In the genomic region with DNA sequence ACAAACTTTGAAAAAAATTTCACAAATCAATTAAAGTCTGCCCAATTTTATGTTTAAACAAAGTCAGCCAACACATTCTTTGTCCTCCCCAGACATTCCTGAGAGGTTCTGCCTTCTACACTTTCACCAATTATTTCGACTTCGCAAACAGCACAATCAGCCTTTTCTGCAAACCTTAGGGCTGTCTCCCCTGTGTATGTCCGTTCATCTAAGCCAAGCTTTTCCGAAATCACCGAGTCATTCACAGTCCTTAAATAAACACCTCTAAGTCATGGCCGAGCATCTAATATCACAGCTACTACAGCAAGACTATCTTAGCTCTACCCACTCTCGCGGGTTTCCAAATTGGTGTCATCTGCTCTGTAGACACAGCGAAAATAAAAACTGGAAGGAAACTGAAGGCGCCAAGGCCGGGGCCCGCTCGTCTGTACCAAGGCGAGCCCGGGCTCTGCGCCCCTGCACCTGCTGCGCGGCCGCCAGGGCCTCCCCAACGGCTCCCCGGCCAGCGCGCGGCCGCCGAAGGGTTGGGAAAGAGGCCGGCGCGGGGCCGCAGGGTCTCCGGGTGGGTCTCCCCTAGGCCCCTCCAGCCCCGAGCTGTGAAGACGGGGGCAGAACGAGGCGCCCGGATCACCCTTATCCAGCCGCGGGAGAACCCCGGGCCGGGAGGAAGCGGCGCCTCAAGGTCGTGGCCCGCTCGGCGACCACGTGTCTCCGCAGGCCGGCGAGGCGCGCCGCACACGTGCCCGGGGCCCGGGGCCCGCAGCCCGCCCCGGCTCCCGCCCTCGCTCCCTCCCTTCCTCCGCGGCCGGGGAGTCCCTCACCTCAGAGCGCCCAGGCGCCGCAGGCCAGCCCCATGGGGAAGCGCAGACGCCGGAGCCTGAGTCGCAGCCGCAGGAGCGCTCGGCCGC, we compare ENCODE assay signal across 1 cellular context.
TF ChIP-seq lines count a peak whose summit lies in the region.

No MANE protein-coding gene starts in this region.

TF ChIP-seq in GM12878, 131 proteins besides CTCF, POLR2A, EP300 and RAD21 (continued from another document and continues in another):
- TF ChIP-seq SMAD5 (IDR thresholded peaks at IDR 0.05; ENCODE audit: low read depth) (no peak), ZBED1 (IDR thresholded peaks at IDR 0.05; ENCODE audit: borderline replicate concordance) (no peak), SRF (IDR thresholded peaks at IDR 0.05; ENCODE audit: low read depth in 2 of 2, low read length in 2 of 2) (no peak), CHD4 (IDR thresholded peaks at IDR 0.05) (no peak), NR2C1 (IDR thresholded peaks at IDR 0.05) (peak; percentile 47; the same call in 1 of the 2 replicates), SMAD1 (IDR thresholded peaks at IDR 0.05; ENCODE audit: low read depth, partially characterized antibody) (peak; percentile 29), DPF2 (IDR thresholded peaks at IDR 0.05) (peak; percentile 95), ZNF24 (IDR thresholded peaks at IDR 0.05) (no peak), SP1 (IDR thresholded peaks at IDR 0.05; ENCODE audit: low read depth, low read length) (no peak), ATF7 (IDR thresholded peaks at IDR 0.05; ENCODE audit: low read depth) (no peak), NRF1 (conservative IDR thresholded peaks at IDR 0.05; ENCODE audit: low read depth, low read length) (no peak), BRCA1 (IDR thresholded peaks at IDR 0.05; ENCODE audit: low read depth, low read length) (no peak), YY1 (IDR thresholded peaks at IDR 0.05; ENCODE audit: low read depth, low read length) (no peak), CREB1 (IDR thresholded peaks at IDR 0.05; ENCODE audit: low read depth) (no peak), NBN (IDR thresholded peaks at IDR 0.05) (0 out of 2 replicates have a peak, but pooled peaks have one; percentile 36)
- TF ChIP-seq, protein P1, sequence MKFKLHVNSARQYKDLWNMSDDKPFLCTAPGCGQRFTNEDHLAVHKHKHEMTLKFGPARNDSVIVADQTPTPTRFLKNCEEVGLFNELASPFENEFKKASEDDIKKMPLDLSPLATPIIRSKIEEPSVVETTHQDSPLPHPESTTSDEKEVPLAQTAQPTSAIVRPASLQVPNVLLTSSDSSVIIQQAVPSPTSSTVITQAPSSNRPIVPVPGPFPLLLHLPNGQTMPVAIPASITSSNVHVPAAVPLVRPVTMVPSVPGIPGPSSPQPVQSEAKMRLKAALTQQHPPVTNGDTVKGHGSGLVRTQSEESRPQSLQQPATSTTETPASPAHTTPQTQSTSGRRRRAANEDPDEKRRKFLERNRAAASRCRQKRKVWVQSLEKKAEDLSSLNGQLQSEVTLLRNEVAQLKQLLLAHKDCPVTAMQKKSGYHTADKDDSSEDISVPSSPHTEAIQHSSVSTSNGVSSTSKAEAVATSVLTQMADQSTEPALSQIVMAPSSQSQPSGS (IDR thresholded peaks at IDR 0.05; ENCODE audit: low read length): no peak
- TF ChIP-seq, protein P2, sequence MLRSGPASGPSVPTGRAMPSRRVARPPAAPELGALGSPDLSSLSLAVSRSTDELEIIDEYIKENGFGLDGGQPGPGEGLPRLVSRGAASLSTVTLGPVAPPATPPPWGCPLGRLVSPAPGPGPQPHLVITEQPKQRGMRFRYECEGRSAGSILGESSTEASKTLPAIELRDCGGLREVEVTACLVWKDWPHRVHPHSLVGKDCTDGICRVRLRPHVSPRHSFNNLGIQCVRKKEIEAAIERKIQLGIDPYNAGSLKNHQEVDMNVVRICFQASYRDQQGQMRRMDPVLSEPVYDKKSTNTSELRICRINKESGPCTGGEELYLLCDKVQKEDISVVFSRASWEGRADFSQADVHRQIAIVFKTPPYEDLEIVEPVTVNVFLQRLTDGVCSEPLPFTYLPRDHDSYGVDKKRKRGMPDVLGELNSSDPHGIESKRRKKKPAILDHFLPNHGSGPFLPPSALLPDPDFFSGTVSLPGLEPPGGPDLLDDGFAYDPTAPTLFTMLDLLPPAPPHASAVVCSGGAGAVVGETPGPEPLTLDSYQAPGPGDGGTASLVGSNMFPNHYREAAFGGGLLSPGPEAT (IDR thresholded peaks at IDR 0.05; ENCODE audit: low read depth): no peak
- TF ChIP-seq, protein P3, sequence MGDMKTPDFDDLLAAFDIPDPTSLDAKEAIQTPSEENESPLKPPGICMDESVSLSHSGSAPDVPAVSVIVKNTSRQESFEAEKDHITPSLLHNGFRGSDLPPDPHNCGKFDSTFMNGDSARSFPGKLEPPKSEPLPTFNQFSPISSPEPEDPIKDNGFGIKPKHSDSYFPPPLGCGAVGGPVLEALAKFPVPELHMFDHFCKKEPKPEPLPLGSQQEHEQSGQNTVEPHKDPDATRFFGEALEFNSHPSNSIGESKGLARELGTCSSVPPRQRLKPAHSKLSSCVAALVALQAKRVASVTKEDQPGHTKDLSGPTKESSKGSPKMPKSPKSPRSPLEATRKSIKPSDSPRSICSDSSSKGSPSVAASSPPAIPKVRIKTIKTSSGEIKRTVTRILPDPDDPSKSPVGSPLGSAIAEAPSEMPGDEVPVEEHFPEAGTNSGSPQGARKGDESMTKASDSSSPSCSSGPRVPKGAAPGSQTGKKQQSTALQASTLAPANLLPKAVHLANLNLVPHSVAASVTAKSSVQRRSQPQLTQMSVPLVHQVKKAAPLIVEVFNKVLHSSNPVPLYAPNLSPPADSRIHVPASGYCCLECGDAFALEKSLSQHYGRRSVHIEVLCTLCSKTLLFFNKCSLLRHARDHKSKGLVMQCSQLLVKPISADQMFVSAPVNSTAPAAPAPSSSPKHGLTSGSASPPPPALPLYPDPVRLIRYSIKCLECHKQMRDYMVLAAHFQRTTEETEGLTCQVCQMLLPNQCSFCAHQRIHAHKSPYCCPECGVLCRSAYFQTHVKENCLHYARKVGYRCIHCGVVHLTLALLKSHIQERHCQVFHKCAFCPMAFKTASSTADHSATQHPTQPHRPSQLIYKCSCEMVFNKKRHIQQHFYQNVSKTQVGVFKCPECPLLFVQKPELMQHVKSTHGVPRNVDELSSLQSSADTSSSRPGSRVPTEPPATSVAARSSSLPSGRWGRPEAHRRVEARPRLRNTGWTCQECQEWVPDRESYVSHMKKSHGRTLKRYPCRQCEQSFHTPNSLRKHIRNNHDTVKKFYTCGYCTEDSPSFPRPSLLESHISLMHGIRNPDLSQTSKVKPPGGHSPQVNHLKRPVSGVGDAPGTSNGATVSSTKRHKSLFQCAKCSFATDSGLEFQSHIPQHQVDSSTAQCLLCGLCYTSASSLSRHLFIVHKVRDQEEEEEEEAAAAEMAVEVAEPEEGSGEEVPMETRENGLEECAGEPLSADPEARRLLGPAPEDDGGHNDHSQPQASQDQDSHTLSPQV (IDR thresholded peaks at IDR 0.05): no peak
- TF ChIP-seq, protein P4, sequence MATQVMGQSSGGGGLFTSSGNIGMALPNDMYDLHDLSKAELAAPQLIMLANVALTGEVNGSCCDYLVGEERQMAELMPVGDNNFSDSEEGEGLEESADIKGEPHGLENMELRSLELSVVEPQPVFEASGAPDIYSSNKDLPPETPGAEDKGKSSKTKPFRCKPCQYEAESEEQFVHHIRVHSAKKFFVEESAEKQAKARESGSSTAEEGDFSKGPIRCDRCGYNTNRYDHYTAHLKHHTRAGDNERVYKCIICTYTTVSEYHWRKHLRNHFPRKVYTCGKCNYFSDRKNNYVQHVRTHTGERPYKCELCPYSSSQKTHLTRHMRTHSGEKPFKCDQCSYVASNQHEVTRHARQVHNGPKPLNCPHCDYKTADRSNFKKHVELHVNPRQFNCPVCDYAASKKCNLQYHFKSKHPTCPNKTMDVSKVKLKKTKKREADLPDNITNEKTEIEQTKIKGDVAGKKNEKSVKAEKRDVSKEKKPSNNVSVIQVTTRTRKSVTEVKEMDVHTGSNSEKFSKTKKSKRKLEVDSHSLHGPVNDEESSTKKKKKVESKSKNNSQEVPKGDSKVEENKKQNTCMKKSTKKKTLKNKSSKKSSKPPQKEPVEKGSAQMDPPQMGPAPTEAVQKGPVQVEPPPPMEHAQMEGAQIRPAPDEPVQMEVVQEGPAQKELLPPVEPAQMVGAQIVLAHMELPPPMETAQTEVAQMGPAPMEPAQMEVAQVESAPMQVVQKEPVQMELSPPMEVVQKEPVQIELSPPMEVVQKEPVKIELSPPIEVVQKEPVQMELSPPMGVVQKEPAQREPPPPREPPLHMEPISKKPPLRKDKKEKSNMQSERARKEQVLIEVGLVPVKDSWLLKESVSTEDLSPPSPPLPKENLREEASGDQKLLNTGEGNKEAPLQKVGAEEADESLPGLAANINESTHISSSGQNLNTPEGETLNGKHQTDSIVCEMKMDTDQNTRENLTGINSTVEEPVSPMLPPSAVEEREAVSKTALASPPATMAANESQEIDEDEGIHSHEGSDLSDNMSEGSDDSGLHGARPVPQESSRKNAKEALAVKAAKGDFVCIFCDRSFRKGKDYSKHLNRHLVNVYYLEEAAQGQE (IDR thresholded peaks at IDR 0.05; ENCODE audit: low read depth, low read length): no peak
- TF ChIP-seq, protein P5, sequence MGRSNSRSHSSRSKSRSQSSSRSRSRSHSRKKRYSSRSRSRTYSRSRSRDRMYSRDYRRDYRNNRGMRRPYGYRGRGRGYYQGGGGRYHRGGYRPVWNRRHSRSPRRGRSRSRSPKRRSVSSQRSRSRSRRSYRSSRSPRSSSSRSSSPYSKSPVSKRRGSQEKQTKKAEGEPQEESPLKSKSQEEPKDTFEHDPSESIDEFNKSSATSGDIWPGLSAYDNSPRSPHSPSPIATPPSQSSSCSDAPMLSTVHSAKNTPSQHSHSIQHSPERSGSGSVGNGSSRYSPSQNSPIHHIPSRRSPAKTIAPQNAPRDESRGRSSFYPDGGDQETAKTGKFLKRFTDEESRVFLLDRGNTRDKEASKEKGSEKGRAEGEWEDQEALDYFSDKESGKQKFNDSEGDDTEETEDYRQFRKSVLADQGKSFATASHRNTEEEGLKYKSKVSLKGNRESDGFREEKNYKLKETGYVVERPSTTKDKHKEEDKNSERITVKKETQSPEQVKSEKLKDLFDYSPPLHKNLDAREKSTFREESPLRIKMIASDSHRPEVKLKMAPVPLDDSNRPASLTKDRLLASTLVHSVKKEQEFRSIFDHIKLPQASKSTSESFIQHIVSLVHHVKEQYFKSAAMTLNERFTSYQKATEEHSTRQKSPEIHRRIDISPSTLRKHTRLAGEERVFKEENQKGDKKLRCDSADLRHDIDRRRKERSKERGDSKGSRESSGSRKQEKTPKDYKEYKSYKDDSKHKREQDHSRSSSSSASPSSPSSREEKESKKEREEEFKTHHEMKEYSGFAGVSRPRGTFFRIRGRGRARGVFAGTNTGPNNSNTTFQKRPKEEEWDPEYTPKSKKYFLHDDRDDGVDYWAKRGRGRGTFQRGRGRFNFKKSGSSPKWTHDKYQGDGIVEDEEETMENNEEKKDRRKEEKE (IDR thresholded peaks at IDR 0.05): 0 out of 2 replicates have a peak, but pooled peaks have one; percentile 40
- TF ChIP-seq, protein P6, sequence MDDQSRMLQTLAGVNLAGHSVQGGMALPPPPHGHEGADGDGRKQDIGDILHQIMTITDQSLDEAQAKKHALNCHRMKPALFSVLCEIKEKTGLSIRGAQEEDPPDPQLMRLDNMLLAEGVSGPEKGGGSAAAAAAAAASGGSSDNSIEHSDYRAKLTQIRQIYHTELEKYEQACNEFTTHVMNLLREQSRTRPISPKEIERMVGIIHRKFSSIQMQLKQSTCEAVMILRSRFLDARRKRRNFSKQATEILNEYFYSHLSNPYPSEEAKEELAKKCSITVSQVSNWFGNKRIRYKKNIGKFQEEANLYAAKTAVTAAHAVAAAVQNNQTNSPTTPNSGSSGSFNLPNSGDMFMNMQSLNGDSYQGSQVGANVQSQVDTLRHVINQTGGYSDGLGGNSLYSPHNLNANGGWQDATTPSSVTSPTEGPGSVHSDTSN (IDR thresholded peaks at IDR 0.05; ENCODE audit: insufficient replicate concordance, low read depth, low read length): no peak
- TF ChIP-seq, protein P7, sequence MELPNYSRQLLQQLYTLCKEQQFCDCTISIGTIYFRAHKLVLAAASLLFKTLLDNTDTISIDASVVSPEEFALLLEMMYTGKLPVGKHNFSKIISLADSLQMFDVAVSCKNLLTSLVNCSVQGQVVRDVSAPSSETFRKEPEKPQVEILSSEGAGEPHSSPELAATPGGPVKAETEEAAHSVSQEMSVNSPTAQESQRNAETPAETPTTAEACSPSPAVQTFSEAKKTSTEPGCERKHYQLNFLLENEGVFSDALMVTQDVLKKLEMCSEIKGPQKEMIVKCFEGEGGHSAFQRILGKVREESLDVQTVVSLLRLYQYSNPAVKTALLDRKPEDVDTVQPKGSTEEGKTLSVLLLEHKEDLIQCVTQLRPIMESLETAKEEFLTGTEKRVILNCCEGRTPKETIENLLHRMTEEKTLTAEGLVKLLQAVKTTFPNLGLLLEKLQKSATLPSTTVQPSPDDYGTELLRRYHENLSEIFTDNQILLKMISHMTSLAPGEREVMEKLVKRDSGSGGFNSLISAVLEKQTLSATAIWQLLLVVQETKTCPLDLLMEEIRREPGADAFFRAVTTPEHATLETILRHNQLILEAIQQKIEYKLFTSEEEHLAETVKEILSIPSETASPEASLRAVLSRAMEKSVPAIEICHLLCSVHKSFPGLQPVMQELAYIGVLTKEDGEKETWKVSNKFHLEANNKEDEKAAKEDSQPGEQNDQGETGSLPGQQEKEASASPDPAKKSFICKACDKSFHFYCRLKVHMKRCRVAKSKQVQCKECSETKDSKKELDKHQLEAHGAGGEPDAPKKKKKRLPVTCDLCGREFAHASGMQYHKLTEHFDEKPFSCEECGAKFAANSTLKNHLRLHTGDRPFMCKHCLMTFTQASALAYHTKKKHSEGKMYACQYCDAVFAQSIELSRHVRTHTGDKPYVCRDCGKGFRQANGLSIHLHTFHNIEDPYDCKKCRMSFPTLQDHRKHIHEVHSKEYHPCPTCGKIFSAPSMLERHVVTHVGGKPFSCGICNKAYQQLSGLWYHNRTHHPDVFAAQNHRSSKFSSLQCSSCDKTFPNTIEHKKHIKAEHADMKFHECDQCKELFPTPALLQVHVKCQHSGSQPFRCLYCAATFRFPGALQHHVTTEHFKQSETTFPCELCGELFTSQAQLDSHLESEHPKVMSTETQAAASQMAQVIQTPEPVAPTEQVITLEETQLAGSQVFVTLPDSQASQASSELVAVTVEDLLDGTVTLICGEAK (IDR thresholded peaks at IDR 0.05; ENCODE audit: borderline replicate concordance): no peak; the same call in 1 of the 2 replicates
- TF ChIP-seq, protein P8, sequence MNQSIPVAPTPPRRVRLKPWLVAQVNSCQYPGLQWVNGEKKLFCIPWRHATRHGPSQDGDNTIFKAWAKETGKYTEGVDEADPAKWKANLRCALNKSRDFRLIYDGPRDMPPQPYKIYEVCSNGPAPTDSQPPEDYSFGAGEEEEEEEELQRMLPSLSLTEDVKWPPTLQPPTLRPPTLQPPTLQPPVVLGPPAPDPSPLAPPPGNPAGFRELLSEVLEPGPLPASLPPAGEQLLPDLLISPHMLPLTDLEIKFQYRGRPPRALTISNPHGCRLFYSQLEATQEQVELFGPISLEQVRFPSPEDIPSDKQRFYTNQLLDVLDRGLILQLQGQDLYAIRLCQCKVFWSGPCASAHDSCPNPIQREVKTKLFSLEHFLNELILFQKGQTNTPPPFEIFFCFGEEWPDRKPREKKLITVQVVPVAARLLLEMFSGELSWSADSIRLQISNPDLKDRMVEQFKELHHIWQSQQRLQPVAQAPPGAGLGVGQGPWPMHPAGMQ (IDR thresholded peaks at IDR 0.05; ENCODE audit: borderline replicate concordance): no peak
